Comparison of ENCODE assay signal across 8 cellular contexts in the genomic region with DNA sequence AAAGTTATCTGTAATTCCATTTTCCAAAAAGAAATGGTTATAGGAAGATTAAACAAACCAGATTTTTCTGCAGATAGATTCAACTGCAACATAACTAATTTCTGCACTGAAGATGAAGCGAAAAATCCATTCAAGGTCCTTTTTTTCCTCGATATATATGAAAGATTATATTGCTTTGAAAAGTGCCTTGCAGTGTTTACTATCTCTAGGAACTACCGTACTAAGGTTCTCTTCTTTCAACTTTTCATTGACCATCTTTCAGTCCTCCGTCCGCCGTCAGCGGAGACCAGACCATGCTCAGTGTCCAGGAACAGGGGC. TPM values are rescaled to one million over a fixed set of nuclear protein-coding genes. Genes with fewer than 3 reads are reported as not detected.
DNase-seq lines count a peak whose midpoint lies in the region; TF ChIP-seq lines count a peak whose summit lies in the region.

No MANE protein-coding gene starts in this region.

- in situ Hi-C loops in KBM-7 (cut with MboI; ENCODE audit: low pct_unique_long_range_greater_than_20kb, low sequenced_read_pairs) = no loop called here

- H3K9me3 ChIP-seq in SJSA1 (replicated peaks) = no peaks in the 10 kb centered on the region

- H3K27ac ChIP-seq in SJSA1 = peak overlapping the region; percentile 45
- H3K27ac ChIP-seq in rectal smooth muscle tissue (ENCODE audit: low read depth, low read length) = peak overlapping the region; percentile 84

- H3K4me1 ChIP-seq in SJSA1 (replicated peaks) (peaks cover 14% of the 10 kb centered on the region), rectal smooth muscle tissue (ENCODE audit: control insufficient read depth, insufficient read depth, low read length) (peaks cover 10% of the 10 kb centered on the region)

- no peaks in the 10 kb centered on the region for H3K27me3 ChIP-seq in SJSA1 (replicated peaks)
- no peaks in the 10 kb centered on the region for H3K27me3 ChIP-seq in rectal smooth muscle tissue (ENCODE audit: control insufficient read depth, insufficient read depth, low read length)

- peak overlapping the region; percentile 29 for H3K9ac ChIP-seq in rectal smooth muscle tissue (ENCODE audit: low read length)

- POLR2A ChIA-PET in GM10248 (lab: Yijun Ruan, JAX) = no interaction called here

- peak overlapping the region; percentile 58 for H3K4me3 ChIP-seq in SJSA1
- H3K4me3 ChIP-seq in rectal smooth muscle tissue (ENCODE audit: low read length) = peak overlapping the region; percentile 75

- CTCF ChIA-PET in GM10248 (lab: Yijun Ruan, JAX) = no interaction called here

- DNase-seq in GM10248 (ENCODE audit: extremely low spot score) = peak; percentile 29
- no peak for DNase-seq in SJSA1 (ENCODE audit: low read depth in 1 of 2, low spot score in 2 of 2)
- peak; percentile 27 for DNase-seq in fibroblast of peridontal ligament (ENCODE audit: extremely low read depth)
- DNase-seq in KBM-7 = no peak
- no peak for DNase-seq in NCI-H2171 (lab: John Stamatoyannopoulos, UW)
- DNase-seq in AML-193 (lab: John Stamatoyannopoulos, UW) = no peak
- DNase-seq in iPS-NIHi7 (ENCODE audit: extremely low spot score) = no peak

- H3K36me3 ChIP-seq in SJSA1 = peaks cover 43% of the 10 kb centered on the region
- no peaks in the 10 kb centered on the region for H3K36me3 ChIP-seq in rectal smooth muscle tissue (ENCODE audit: control insufficient read depth, insufficient read depth, low read length)

- TF ChIP-seq CTCF in GM10248 (IDR thresholded peaks at IDR 0.05; ENCODE audit: control extremely low read depth, extremely low read depth, low read depth, missing control alignments) = no peak

RNA-seq across cellular contexts. Expression of a gene that starts 0.5 kb away (rescaled TPM):
- 18.9 and 23.2 TPM in 2 replicates for total RNA-seq in SJSA1 (2014; rRNA removed; shearing (Covaris generic))

Comparison
In these comparisons a context has a peak if more than half of its experiments do, and no peak if none do; other contexts are left out.
1. DNase-seq: peak in GM10248 (single experiment) and fibroblast of peridontal ligament (single experiment); none in SJSA1 (0 of 2), KBM-7 (single experiment), NCI-H2171 (single experiment), AML-193 (0 of 2) and iPS-NIHi7 (single experiment).